ENCODE assay signal across 15 cellular contexts in the genomic region with DNA sequence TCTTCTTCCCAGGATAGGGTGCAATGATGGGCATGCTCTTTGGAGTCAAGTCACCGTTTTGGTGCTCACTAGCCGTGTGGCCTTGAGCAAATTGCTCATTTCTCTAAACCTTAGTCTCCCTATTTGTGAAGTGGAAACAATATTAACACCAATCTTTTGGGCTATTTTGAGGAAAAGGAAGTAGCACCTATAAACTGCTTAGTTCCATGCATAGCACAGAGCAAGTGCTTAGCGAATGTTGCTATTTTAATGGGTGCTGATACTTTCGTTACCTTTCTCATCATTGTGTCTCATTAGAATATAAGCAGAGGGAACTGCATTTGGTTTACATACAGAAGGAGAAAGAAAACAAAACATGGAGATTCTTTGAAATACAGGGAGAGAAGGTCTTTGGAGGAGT.
DNase-seq lines count a peak whose midpoint lies in the region; ATAC-seq, FAIRE-seq and TF ChIP-seq lines count a peak whose summit lies in the region.
"Had no signal": no experiment of that assay in that cellular context is flagged by ENCODE, and none has a peak within 500 bp of the region (broad histone marks: within the 10 kb centered on the region; RNA-seq: fewer than 3 reads in every experiment).

No MANE protein-coding gene starts in this region.

- no peak overlapping the region for H3K4me3 ChIP-seq in gastroesophageal sphincter

- peak; percentile 59 for ATAC-seq in HG03175 (IDR thresholded peaks at IDR 0.05; ENCODE audit: unreplicated experiment)
- ATAC-seq in gastroesophageal sphincter: no peak
- ATAC-seq: activated naive CD8-positive, alpha-beta T cell treated with anti-CD3 and anti-CD28 coated beads, Interleukin-2, amount 50 U/mL, for 24 hours had no signal

- H3K9me3 ChIP-seq in gastroesophageal sphincter: no peaks in the 10 kb centered on the region

- no peak for TF ChIP-seq CTCF in GM20000 (IDR thresholded peaks at IDR 0.05; ENCODE audit: extremely low read depth, missing control alignments)
- TF ChIP-seq CTCF in gastroesophageal sphincter (IDR thresholded peaks at IDR 0.05): no peak

- no peak for TF ChIP-seq EP300 in gastroesophageal sphincter (IDR thresholded peaks at IDR 0.05)

- H3K36me3 ChIP-seq in gastroesophageal sphincter: peaks cover 0 to 75% of the 10 kb centered on the region in 2 donors

- no peaks in the 10 kb centered on the region for H3K27me3 ChIP-seq in gastroesophageal sphincter

- FAIRE-seq in GM12891 (lab: Jason Lieb, UNC): peak; percentile 69
- FAIRE-seq: colon, TTC549 had no signal

- WGBS in gastroesophageal sphincter (ENCODE audit: low coverage in 1 of 2), 2 donors: 62 to 77% methylated on average over 2 to 3 of the region's 4 CpGs

- H3K4me1 ChIP-seq in gastroesophageal sphincter: peaks cover 3 to 49% (median 14%) of the 10 kb centered on the region in 3 donors

- peak overlapping the region in 3 of 4 donors; percentile 85 to 89 (median 89) for H3K27ac ChIP-seq in gastroesophageal sphincter

- DNase-seq in GM12891 (ENCODE audit: insufficient read length, low spot score) (no peak), GM20000 (ENCODE audit: low spot score) (peak; percentile 53), NCI-H748 treated with DMSO at 0.1 percent for 48 hours (lab: John Stamatoyannopoulos, UW) (no peak), activated gamma-delta T cell (lab: John Stamatoyannopoulos, UW) (no peak), inferior parietal cortex (ENCODE audit: extremely low spot score) (no peak), KG1 (lab: John Stamatoyannopoulos, UW) (no peak)
- DNase-seq: activated naive CD8-positive, alpha-beta T cell treated with anti-CD3 and anti-CD28 coated beads, Interleukin-2, amount 50 U/mL, for 24 hours; DMS79; NCI-H1048; SHP77; stimulated activated naive CD4-positive, alpha-beta T cell had no signal

- TF ChIP-seq POLR2A in GM12891 (IDR thresholded peaks at IDR 0.05; ENCODE audit: low read depth, low read length) (no peak), gastroesophageal sphincter (IDR thresholded peaks at IDR 0.05) (no peak)

TF ChIP-seq in GM12891, 5 proteins besides CTCF, POLR2A, EP300 and RAD21:
- TF ChIP-seq PAX5 (IDR thresholded peaks at IDR 0.05; ENCODE audit: insufficient read depth, low read length, severe bottlenecking) (no peak), SPI1 (IDR thresholded peaks at IDR 0.05; ENCODE audit: low read depth, low read length) (no peak), POLR2AphosphoS5 (IDR thresholded peaks at IDR 0.05; ENCODE audit: low read depth, low read length) (no peak), POU2F2 (IDR thresholded peaks at IDR 0.05; ENCODE audit: low read depth, low read length) (no peak), TAF1 (IDR thresholded peaks at IDR 0.05; ENCODE audit: low read depth, low read length) (no peak)
